ENCODE assay signal across 9 cellular contexts in genomic region chr12:53051881-53052412, GRCh38. TPM values are rescaled to one million over a fixed set of nuclear protein-coding genes. Genes with fewer than 3 reads are reported as not detected.
DNase-seq lines count a peak whose midpoint lies in the region; ATAC-seq, FAIRE-seq and TF ChIP-seq lines count a peak whose summit lies in the region.
"Had no signal": no experiment of that assay in that cellular context is flagged by ENCODE, and none has a peak within 500 bp of the region (broad histone marks: within the 10 kb centered on the region; RNA-seq: fewer than 3 reads in every experiment).

No MANE protein-coding gene starts in this region.

- peak overlapping the region; percentile 5 for H3K27ac Mint-ChIP-seq in activated CD8-positive, alpha-beta memory T cell treated with anti-CD3 and anti-CD28 coated beads, Interleukin-2, amount 10 ng/mL, durations not matched to agents 7 days and 5 days
- H3K27ac Mint-ChIP-seq in nephron progenitor cell = peak overlapping the region; percentile 98
- H3K27ac Mint-ChIP-seq in activated T-helper 2 cell treated with anti-CD3 and anti-CD28 coated beads, Interferon-gamma antibody, Interleukin-2, Interleukin-4, amounts not matched to agents 10 μg/mL and 5 μg/mL and 100 μg/mL, durations not matched to agents 14 hours and 24 hours and 36 hours = no peak overlapping the region

- DNase-seq in activated CD8-positive, alpha-beta memory T cell treated with anti-CD3 and anti-CD28 coated beads, Interleukin-2, amount 10 ng/mL, durations not matched to agents 7 days and 5 days = no peak
- DNase-seq in activated CD8-positive, alpha-beta memory T cell treated with anti-CD3 and anti-CD28 coated beads, Interleukin-2, amount 50 U/mL, for 48 hours = no peak
- DNase-seq in epithelial cell of proximal tubule (ENCODE audit: low read depth) (no peak), nephron progenitor cell (no peak), urothelium cell line (ENCODE audit: low spot score) (no peak), NCI-H146 treated with DMSO at 0.1 percent for 48 hours (lab: John Stamatoyannopoulos, UW; ENCODE audit: unreplicated experiment) (no peak)
- DNase-seq in activated T-helper 2 cell treated with anti-CD3 and anti-CD28 coated beads, Interferon-gamma antibody, Interleukin-2, Interleukin-4, amounts not matched to agents 10 μg/mL and 5 μg/mL and 100 μg/mL, durations not matched to agents 14 hours and 24 hours and 36 hours (ENCODE audit: low spot score) = no peak
- DNase-seq: NCI-H2171 had no signal

- CTCF ChIA-PET in activated CD8-positive, alpha-beta memory T cell treated with anti-CD3 and anti-CD28 coated beads, Interleukin-2, amount 10 ng/mL, durations not matched to agents 7 days and 5 days (lab: Charles Lee) = interaction anchor here (0.6 to 13.7 kb wide), 4 partner anchors 13 to 368 kb away, joined by 3 to 153 read pairs (median 6); no protein-coding TSS in a partner anchor

- intact Hi-C loops in activated T-helper 2 cell treated with anti-CD3 and anti-CD28 coated beads, Interferon-gamma antibody, Interleukin-2, Interleukin-4, amounts not matched to agents 10 μg/mL and 5 μg/mL and 100 μg/mL, durations not matched to agents 14 hours and 24 hours and 36 hours (cut with micrococcal nuclease) = no loop called here

- peaks cover 30% of the 10 kb centered on the region for H3K4me1 Mint-ChIP-seq in activated CD8-positive, alpha-beta memory T cell treated with anti-CD3 and anti-CD28 coated beads, Interleukin-2, amount 10 ng/mL, durations not matched to agents 7 days and 5 days
- peaks cover 75% of the 10 kb centered on the region for H3K4me1 Mint-ChIP-seq in nephron progenitor cell
- H3K4me1 Mint-ChIP-seq in activated T-helper 2 cell treated with anti-CD3 and anti-CD28 coated beads, Interferon-gamma antibody, Interleukin-2, Interleukin-4, amounts not matched to agents 10 μg/mL and 5 μg/mL and 100 μg/mL, durations not matched to agents 14 hours and 24 hours and 36 hours (ENCODE audit: low read depth) = peaks cover 18% of the 10 kb centered on the region

- no peak overlapping the region for H3K4me3 Mint-ChIP-seq in activated CD8-positive, alpha-beta memory T cell treated with anti-CD3 and anti-CD28 coated beads, Interleukin-2, amount 10 ng/mL, durations not matched to agents 7 days and 5 days
- H3K4me3 Mint-ChIP-seq in nephron progenitor cell = peak overlapping the region; percentile 82
- H3K4me3 Mint-ChIP-seq in activated T-helper 2 cell treated with anti-CD3 and anti-CD28 coated beads, Interferon-gamma antibody, Interleukin-2, Interleukin-4, amounts not matched to agents 10 μg/mL and 5 μg/mL and 100 μg/mL, durations not matched to agents 14 hours and 24 hours and 36 hours (ENCODE audit: low read depth) = no peak overlapping the region

- no peak for ATAC-seq in activated CD8-positive, alpha-beta memory T cell treated with anti-CD3 and anti-CD28 coated beads, Interleukin-2, amount 10 ng/mL, durations not matched to agents 7 days and 5 days
- ATAC-seq in HG02678 (IDR thresholded peaks at IDR 0.05; ENCODE audit: unreplicated experiment) = no peak

- no peaks in the 10 kb centered on the region for H3K9me3 Mint-ChIP-seq in activated CD8-positive, alpha-beta memory T cell treated with anti-CD3 and anti-CD28 coated beads, Interleukin-2, amount 10 ng/mL, durations not matched to agents 7 days and 5 days (ENCODE audit: low read depth)
- H3K9me3 Mint-ChIP-seq in nephron progenitor cell = no peaks in the 10 kb centered on the region
- H3K9me3 Mint-ChIP-seq in activated T-helper 2 cell treated with anti-CD3 and anti-CD28 coated beads, Interferon-gamma antibody, Interleukin-2, Interleukin-4, amounts not matched to agents 10 μg/mL and 5 μg/mL and 100 μg/mL, durations not matched to agents 14 hours and 24 hours and 36 hours = no peaks in the 10 kb centered on the region

- TF ChIP-seq CTCF in epithelial cell of proximal tubule (conservative IDR thresholded peaks at IDR 0.05; ENCODE audit: low read depth, low read length) (no peak), nephron progenitor cell (IDR thresholded peaks at IDR 0.05) (no peak)

- H3K27me3 Mint-ChIP-seq in activated CD8-positive, alpha-beta memory T cell treated with anti-CD3 and anti-CD28 coated beads, Interleukin-2, amount 10 ng/mL, durations not matched to agents 7 days and 5 days = no peaks in the 10 kb centered on the region
- H3K27me3 Mint-ChIP-seq in nephron progenitor cell (ENCODE audit: low read depth, poor library complexity) = peaks cover 8% of the 10 kb centered on the region
- no peaks in the 10 kb centered on the region for H3K27me3 Mint-ChIP-seq in activated T-helper 2 cell treated with anti-CD3 and anti-CD28 coated beads, Interferon-gamma antibody, Interleukin-2, Interleukin-4, amounts not matched to agents 10 μg/mL and 5 μg/mL and 100 μg/mL, durations not matched to agents 14 hours and 24 hours and 36 hours (ENCODE audit: low read depth)

- H3K36me3 Mint-ChIP-seq in activated CD8-positive, alpha-beta memory T cell treated with anti-CD3 and anti-CD28 coated beads, Interleukin-2, amount 10 ng/mL, durations not matched to agents 7 days and 5 days = no peaks in the 10 kb centered on the region
- H3K36me3 Mint-ChIP-seq in nephron progenitor cell (ENCODE audit: low read depth) = no peaks in the 10 kb centered on the region
- no peaks in the 10 kb centered on the region for H3K36me3 Mint-ChIP-seq in activated T-helper 2 cell treated with anti-CD3 and anti-CD28 coated beads, Interferon-gamma antibody, Interleukin-2, Interleukin-4, amounts not matched to agents 10 μg/mL and 5 μg/mL and 100 μg/mL, durations not matched to agents 14 hours and 24 hours and 36 hours (ENCODE audit: low read depth)

- H3K4me3 ChIP-seq in epithelial cell of proximal tubule (ENCODE audit: low read depth, low read length) = peak overlapping the region; percentile 73

- FAIRE-seq in urothelium cell line (lab: Jason Lieb, UNC) = peak; percentile 20

RNA-seq across cellular contexts. Expression of gene TNS2, which starts 2.1 kb away (rescaled TPM):
- under 1 TPM; 0.58 to 0.89 TPM for total RNA-seq in activated CD8-positive, alpha-beta memory T cell treated with anti-CD3 and anti-CD28 coated beads, Interleukin-2, amount 10 ng/mL, durations not matched to agents 7 days and 5 days
- total RNA-seq in epithelial cell of proximal tubule = 6.7 and 10.8 TPM in 2 replicates
- 2.1 and 4.7 TPM in 2 replicates for total RNA-seq in activated T-helper 2 cell treated with anti-CD3 and anti-CD28 coated beads, Interferon-gamma antibody, Interleukin-2, Interleukin-4, amounts not matched to agents 10 μg/mL and 5 μg/mL and 100 μg/mL, durations not matched to agents 14 hours and 24 hours and 36 hours

RNA-seq across cellular contexts. Expression of gene SPRYD3, which starts 27.2 kb away (rescaled TPM):
- total RNA-seq in activated CD8-positive, alpha-beta memory T cell treated with anti-CD3 and anti-CD28 coated beads, Interleukin-2, amount 10 ng/mL, durations not matched to agents 7 days and 5 days = 10 to 100 TPM; 27.8 to 29.7 TPM
- total RNA-seq in epithelial cell of proximal tubule = 24.5 and 26.1 TPM in 2 replicates
- 35.1 and 36.2 TPM in 2 replicates for total RNA-seq in activated T-helper 2 cell treated with anti-CD3 and anti-CD28 coated beads, Interferon-gamma antibody, Interleukin-2, Interleukin-4, amounts not matched to agents 10 μg/mL and 5 μg/mL and 100 μg/mL, durations not matched to agents 14 hours and 24 hours and 36 hours

RNA-seq across cellular contexts. Expression of gene IGFBP6, which starts 45.5 kb away (rescaled TPM):
- 1 to 10 TPM; 1.8 to 3.9 TPM for total RNA-seq in activated CD8-positive, alpha-beta memory T cell treated with anti-CD3 and anti-CD28 coated beads, Interleukin-2, amount 10 ng/mL, durations not matched to agents 7 days and 5 days
- total RNA-seq in epithelial cell of proximal tubule = 71.6 and 102 TPM in 2 replicates
- 0.46 TPM in 1 of 2 replicates, not detected in the other for total RNA-seq in activated T-helper 2 cell treated with anti-CD3 and anti-CD28 coated beads, Interferon-gamma antibody, Interleukin-2, Interleukin-4, amounts not matched to agents 10 μg/mL and 5 μg/mL and 100 μg/mL, durations not matched to agents 14 hours and 24 hours and 36 hours

RNA-seq across cellular contexts. Expression of gene EIF4B, which starts 45.7 kb away (rescaled TPM):
- 100 to 1,000 TPM; 264 to 382 TPM for total RNA-seq in activated CD8-positive, alpha-beta memory T cell treated with anti-CD3 and anti-CD28 coated beads, Interleukin-2, amount 10 ng/mL, durations not matched to agents 7 days and 5 days
- total RNA-seq in epithelial cell of proximal tubule = 371 and 447 TPM in 2 replicates
- 474 and 503 TPM in 2 replicates for total RNA-seq in activated T-helper 2 cell treated with anti-CD3 and anti-CD28 coated beads, Interferon-gamma antibody, Interleukin-2, Interleukin-4, amounts not matched to agents 10 μg/mL and 5 μg/mL and 100 μg/mL, durations not matched to agents 14 hours and 24 hours and 36 hours

RNA-seq across cellular contexts. Expression of gene SOAT2, which starts 51.3 kb away (rescaled TPM):
- total RNA-seq in activated CD8-positive, alpha-beta memory T cell treated with anti-CD3 and anti-CD28 coated beads, Interleukin-2, amount 10 ng/mL, durations not matched to agents 7 days and 5 days = 1 to 10 TPM; 1.1 to 5.9 TPM
- total RNA-seq in epithelial cell of proximal tubule = not detected in 2 replicates
- not detected in 2 replicates for total RNA-seq in activated T-helper 2 cell treated with anti-CD3 and anti-CD28 coated beads, Interferon-gamma antibody, Interleukin-2, Interleukin-4, amounts not matched to agents 10 μg/mL and 5 μg/mL and 100 μg/mL, durations not matched to agents 14 hours and 24 hours and 36 hours

Comparison
In these comparisons a context has a peak if more than half of its experiments do, and no peak if none do; other contexts are left out.
1. RNA of gene IGFBP6, which starts 45.5 kb away (total RNA-seq): 71.6 to 102 TPM in epithelial cell of proximal tubule; 1.8 to 3.9 TPM in activated CD8-positive, alpha-beta memory T cell treated with anti-CD3 and anti-CD28 coated beads, Interleukin-2, amount 10 ng/mL, durations not matched to agents 7 days and 5 days and 0.46 TPM in activated T-helper 2 cell treated with anti-CD3 and anti-CD28 coated beads, Interferon-gamma antibody, Interleukin-2, Interleukin-4, amounts not matched to agents 10 μg/mL and 5 μg/mL and 100 μg/mL, durations not matched to agents 14 hours and 24 hours and 36 hours; every median in the first group is over 10 times any median in the second.